ENCODE assay signal across 1 cellular context in genomic region chr3:126263971-126264370, GRCh38.
TF ChIP-seq lines count a peak whose summit lies in the region.

No MANE protein-coding gene starts in this region.

TF ChIP-seq in H1, 55 proteins besides CTCF, POLR2A, EP300 and RAD21:
- TF ChIP-seq SIN3A (conservative IDR thresholded peaks at IDR 0.05 in 1 of 2, IDR thresholded peaks at IDR 0.05 in 1 of 2; ENCODE audit: low read depth in 1 of 2, low read length in 2 of 2) (no peak), HDAC2 (IDR thresholded peaks at IDR 0.05; ENCODE audit: borderline replicate concordance in 1 of 2, low read depth in 2 of 2, low read length in 2 of 2) (no peak), SIX5 (IDR thresholded peaks at IDR 0.05; ENCODE audit: low read depth, low read length) (no peak), YY1 (IDR thresholded peaks at IDR 0.05; ENCODE audit: low read depth, low read length) (no peak), POU5F1 (IDR thresholded peaks at IDR 0.05; ENCODE audit: low read depth, low read length) (no peak), KDM1A (IDR thresholded peaks at IDR 0.05; ENCODE audit: borderline replicate concordance, low read length) (no peak), SAP30 (IDR thresholded peaks at IDR 0.05; ENCODE audit: insufficient read depth, insufficient replicate concordance, low read length) (no peak), GABPA (IDR thresholded peaks at IDR 0.05; ENCODE audit: borderline replicate concordance, insufficient read depth, low read length) (no peak), RFX5 (IDR thresholded peaks at IDR 0.05; ENCODE audit: borderline replicate concordance, low read depth, low read length) (no peak), TAF7 (optimal IDR thresholded peaks at IDR 0.05; ENCODE audit: borderline replicate concordance, low read depth, low read length) (no peak), GTF2F1 (IDR thresholded peaks at IDR 0.05; ENCODE audit: borderline replicate concordance, low read depth, low read length) (no peak), RXRA (IDR thresholded peaks at IDR 0.05; ENCODE audit: insufficient read depth, low read depth, low read length) (no peak), CTBP2 (IDR thresholded peaks at IDR 0.05; ENCODE audit: borderline replicate concordance, insufficient read depth, insufficient read length, low read length) (no peak), KDM4A (IDR thresholded peaks at IDR 0.05; ENCODE audit: low read depth, low read length, severe bottlenecking) (no peak)
